ENCODE assay signal across 8 cellular contexts in genomic region chr16:53704445-53704813, GRCh38. TPM values are rescaled to one million over a fixed set of nuclear protein-coding genes. Genes with fewer than 3 reads are reported as not detected.
A peak's percentile ranks its signal among the peaks of the same experiment; 100 is the strongest.
DNase-seq lines count a peak whose midpoint lies in the region; ATAC-seq and TF ChIP-seq lines count a peak whose summit lies in the region.

No MANE protein-coding gene starts in this region.

- H3K27me3 ChIP-seq in fibroblast of lung (ENCODE audit: control insufficient read depth, insufficient read depth, low read length) (no peaks in the 10 kb centered on the region), rectal smooth muscle tissue (ENCODE audit: control insufficient read depth, insufficient read depth, low read length) (no peaks in the 10 kb centered on the region)

- H2AFZ ChIP-seq in fibroblast of lung (ENCODE audit: low read length), result peak overlapping the region; percentile 65

- no peak for DNase-seq in SK-N-MC (ENCODE audit: low read depth, low spot score)
- no peak for DNase-seq in fibroblast of lung (ENCODE audit: low read depth in 2 of 2)
- no peak for DNase-seq in SKM-1 treated with dmso at 0.1 percent for 144 hours (lab: John Stamatoyannopoulos, UW; ENCODE audit: unreplicated experiment)
- no peak for DNase-seq in activated CD4-positive, alpha-beta T cell treated with anti-CD3 and anti-CD28 coated beads, Interleukin-2, amount 50 U/mL, for 1 hour

- H3K36me3 ChIP-seq in SK-N-MC (ENCODE audit: insufficient read depth, low read length) (0 out of 2 replicates have a peak, but pooled peaks cover 2% of the 10 kb centered on the region), fibroblast of lung (ENCODE audit: control insufficient read depth, insufficient read depth, low read length) (no peaks in the 10 kb centered on the region), rectal smooth muscle tissue (ENCODE audit: control insufficient read depth, insufficient read depth, low read length) (no peaks in the 10 kb centered on the region)

- H3K4me3 ChIP-seq in GM12875 (ENCODE audit: low read depth, low read length) (peak overlapping the region; percentile 71), SK-N-MC (peak overlapping the region; percentile 89), fibroblast of lung (replicated peaks in 1 of 4; ENCODE audit: control extremely low read depth in 1 of 4, insufficient read depth in 1 of 4, low read depth in 3 of 4, low read length in 4 of 4) (peak overlapping the region; percentile 64 to 97 (median 84)), rectal smooth muscle tissue (ENCODE audit: low read length) (peak overlapping the region; percentile 91)

- H3K4me1 ChIP-seq in fibroblast of lung (ENCODE audit: control insufficient read depth, extremely low read depth, insufficient read depth, low read length) (no peaks in the 10 kb centered on the region), rectal smooth muscle tissue (ENCODE audit: control insufficient read depth, insufficient read depth, low read length) (no peaks in the 10 kb centered on the region)

- peak overlapping the region; percentile 88 for H3K4me2 ChIP-seq in fibroblast of lung (ENCODE audit: extremely low read depth, insufficient read depth, low read length)

- ATAC-seq in HG02763 (IDR thresholded peaks at IDR 0.05; ENCODE audit: unreplicated experiment) (no peak), GM21526 (IDR thresholded peaks at IDR 0.05; ENCODE audit: low FRiP score, unreplicated experiment) (no peak)

- H3K9me3 ChIP-seq in SK-N-MC (ENCODE audit: low read depth, low read length) (no peaks in the 10 kb centered on the region), fibroblast of lung (ENCODE audit: control insufficient read depth, insufficient read depth, low read depth, low read length) (no peaks in the 10 kb centered on the region)

- H3K9ac ChIP-seq in SK-N-MC (ENCODE audit: insufficient read length) (peak overlapping the region; percentile 83), fibroblast of lung (ENCODE audit: insufficient read depth, low read length) (peak overlapping the region; percentile 67), rectal smooth muscle tissue (ENCODE audit: low read length) (peak overlapping the region; percentile 47)

- no peak for TF ChIP-seq CTCF in GM12875 (IDR thresholded peaks at IDR 0.05; ENCODE audit: borderline replicate concordance, insufficient read depth, low read depth, low read length)
- TF ChIP-seq CTCF in fibroblast of lung (conservative IDR thresholded peaks at IDR 0.05 in 1 of 2, IDR thresholded peaks at IDR 0.05 in 1 of 2; ENCODE audit: low read depth in 1 of 2, low read length in 2 of 2), result no peak

- no peak overlapping the region for H3K27ac ChIP-seq in SK-N-MC
- H3K27ac ChIP-seq in fibroblast of lung (ENCODE audit: insufficient read depth, low read length), result peak overlapping the region; percentile 71
- no peak overlapping the region for H3K27ac ChIP-seq in rectal smooth muscle tissue (ENCODE audit: low read depth, low read length)

- H4K20me1 ChIP-seq in fibroblast of lung (ENCODE audit: control insufficient read depth, extremely low read depth, insufficient read depth, low read length), result no peaks in the 10 kb centered on the region

- H3K79me2 ChIP-seq in fibroblast of lung (ENCODE audit: control insufficient read depth, insufficient read depth, low read length), result peaks cover 38% of the 10 kb centered on the region

RNA-seq across cellular contexts. Expression of gene FTO, which starts 0.5 kb away (rescaled TPM):
- total RNA-seq in fibroblast of lung, result 42.9 and 61.1 TPM in 2 replicates
- 97.6 and 117 TPM in 2 replicates for polyA plus RNA-seq in fibroblast of lung
- polyA plus RNA-seq in fibroblast of lung (2012), result 55.2 and 62.3 TPM in 2 replicates
- polyA minus RNA-seq in fibroblast of lung (ENCODE audit: low replicate concordance), result 84.1 and 89.2 TPM in 2 replicates

RNA-seq across cellular contexts. Expression of gene RPGRIP1L, which starts 0.8 kb away (rescaled TPM):
- 6.9 and 7.4 TPM in 2 replicates for total RNA-seq in fibroblast of lung
- 10.3 and 13.0 TPM in 2 replicates for polyA plus RNA-seq in fibroblast of lung
- 7.3 and 9.0 TPM in 2 replicates for polyA plus RNA-seq in fibroblast of lung (2012)
- polyA minus RNA-seq in fibroblast of lung (ENCODE audit: low replicate concordance), result 0.75 and 1.8 TPM in 2 replicates
